Comparison of ENCODE assay signal across 5 cellular contexts in genomic region chr3:121782784-121783183, GRCh38. TPM values are rescaled to one million over a fixed set of nuclear protein-coding genes. Genes with fewer than 3 reads are reported as not detected.
DNase-seq lines count a peak whose midpoint lies in the region; ATAC-seq, FAIRE-seq and TF ChIP-seq lines count a peak whose summit lies in the region.
"Not testable (repeated sequence)": the region's sequence is repeated elsewhere in the genome, so short reads cannot be mapped to it uniquely, and the experiment has no call there.

No MANE protein-coding gene starts in this region.

- intact Hi-C loops in Right ventricle myocardium inferior (cut with DNase I); heart left ventricle (cut with DNase I); left ventricle myocardium inferior (cut with micrococcal nuclease); kidney (cut with DNase I): not testable (repeated sequence)

- H3K27me3 Mint-ChIP-seq in activated T-cell treated with anti-CD3 and anti-CD28 coated beads, Interleukin-2, amount 50 U/mL, for 72 hours (ENCODE audit: low read depth) = not testable (repeated sequence)

- FAIRE-seq in kidney (lab: Jason Lieb, UNC) = not testable (repeated sequence)

- ATAC-seq in activated T-cell treated with anti-CD3 and anti-CD28 coated beads, Interleukin-2, amount 50 U/mL, for 72 hours (replicated peaks in 1 of 2); Right ventricle myocardium inferior: not testable (repeated sequence)
- peak in 3 of 4 donors; percentile 69 to 76 (median 71) for ATAC-seq in heart left ventricle

- not testable (repeated sequence) for TF ChIP-seq CTCF in heart left ventricle (IDR thresholded peaks at IDR 0.05); left ventricle myocardium inferior (IDR thresholded peaks at IDR 0.05; ENCODE audit: borderline replicate concordance); kidney (IDR thresholded peaks at IDR 0.05; ENCODE audit: borderline replicate concordance, extremely low read depth, insufficient read depth)

- H3K27me3 ChIP-seq in heart left ventricle; left ventricle myocardium inferior (ENCODE audit: low read depth): not testable (repeated sequence)

- DNase-seq in activated T-cell treated with anti-CD3 and anti-CD28 coated beads, Interleukin-2, amount 50 U/mL, for 72 hours; heart left ventricle; left ventricle myocardium inferior: not testable (repeated sequence)
- peak; percentile 48 for DNase-seq in Right ventricle myocardium inferior (ENCODE audit: missing footprints)
- DNase-seq in kidney = peak; percentile 27

- H3K9me3 ChIP-seq in heart left ventricle; left ventricle myocardium inferior (replicated peaks); kidney (ENCODE audit: control insufficient read depth in 1 of 2, low read length in 2 of 2): not testable (repeated sequence)

- peaks cover 14 to 59% of the 10 kb centered on the region in 2 donors for H3K36me3 Mint-ChIP-seq in activated T-cell treated with anti-CD3 and anti-CD28 coated beads, Interleukin-2, amount 50 U/mL, for 72 hours (ENCODE audit: insufficient read depth in 2 of 2)

- H3K4me1 Mint-ChIP-seq in activated T-cell treated with anti-CD3 and anti-CD28 coated beads, Interleukin-2, amount 50 U/mL, for 72 hours (ENCODE audit: low read depth) = not testable (repeated sequence)

- H3K4me1 ChIP-seq in heart left ventricle; kidney (ENCODE audit: control insufficient read depth in 1 of 2, insufficient read depth in 1 of 2, low read depth in 1 of 2, low read length in 2 of 2): not testable (repeated sequence)
- H3K4me1 ChIP-seq in left ventricle myocardium inferior = peaks cover 12% of the 10 kb centered on the region

- H3K27ac Mint-ChIP-seq in activated T-cell treated with anti-CD3 and anti-CD28 coated beads, Interleukin-2, amount 50 U/mL, for 72 hours = peak overlapping the region; percentile 46

- H3K4me3 Mint-ChIP-seq in activated T-cell treated with anti-CD3 and anti-CD28 coated beads, Interleukin-2, amount 50 U/mL, for 72 hours = not testable (repeated sequence)

- TF ChIP-seq POLR2A in heart left ventricle (IDR thresholded peaks at IDR 0.05) = not testable (repeated sequence)

- H3K27ac ChIP-seq in heart left ventricle; kidney (ENCODE audit: low read depth in 2 of 2, low read length in 2 of 2): not testable (repeated sequence)
- peak overlapping the region; percentile 3 for H3K27ac ChIP-seq in left ventricle myocardium inferior (replicated peaks)

- not testable (repeated sequence) for H3K9me3 Mint-ChIP-seq in activated T-cell treated with anti-CD3 and anti-CD28 coated beads, Interleukin-2, amount 50 U/mL, for 72 hours

- H3K4me3 ChIP-seq in heart left ventricle; left ventricle myocardium inferior; kidney (ENCODE audit: low read length in 2 of 2): not testable (repeated sequence)

- 53 to 64% (median 58%) methylated on average over 8 of the region's 8 CpGs for WGBS in heart left ventricle, 4 donors

- not testable (repeated sequence) for H3K9ac ChIP-seq in kidney (ENCODE audit: low read length in 2 of 2)

- H3K36me3 ChIP-seq in heart left ventricle = peaks cover 0 to 94% (median 61%) of the 10 kb centered on the region in 9 donors
- peaks cover 50% of the 10 kb centered on the region for H3K36me3 ChIP-seq in left ventricle myocardium inferior
- peaks cover 12 to 17% of the 10 kb centered on the region in 2 donors for H3K36me3 ChIP-seq in kidney (ENCODE audit: control insufficient read depth in 1 of 2, insufficient read depth in 2 of 2, low read length in 2 of 2)

RNA-seq across cellular contexts. Expression of gene GOLGB1, which starts 33.2 kb away (rescaled TPM):
- total RNA-seq in activated T-cell treated with anti-CD3 and anti-CD28 coated beads, Interleukin-2, amount 50 U/mL, for 72 hours = 10 to 100 TPM; 26.5 to 33.1 TPM
- total RNA-seq in Right ventricle myocardium inferior (47.5 TPM), heart left ventricle (10 to 100 TPM; 28.5 to 90.9 (median 44.9) TPM), left ventricle myocardium inferior (56.1 TPM), kidney (79.7 TPM)
- polyA plus RNA-seq in heart left ventricle (10 to 100 TPM; 14.4 to 21.4 TPM), kidney (ENCODE audit: insufficient read depth, low read depth, low replicate concordance) (26.8 TPM)

RNA-seq across cellular contexts. Expression of gene IQCB1, which starts 52.1 kb away (rescaled TPM):
- 10 to 100 TPM; 42.2 to 58.6 TPM for total RNA-seq in activated T-cell treated with anti-CD3 and anti-CD28 coated beads, Interleukin-2, amount 50 U/mL, for 72 hours
- total RNA-seq in Right ventricle myocardium inferior (6.3 TPM), heart left ventricle (10 to 100 TPM in 1 of 9 donors, 1 to 10 TPM in 8; 5.3 to 10.3 (median 6.6) TPM), left ventricle myocardium inferior (5.7 TPM), kidney (16.9 TPM)
- polyA plus RNA-seq in heart left ventricle (1 to 10 TPM; 5.1 to 6.3 TPM), kidney (ENCODE audit: insufficient read depth, low read depth, low replicate concordance) (12.9 TPM)

RNA-seq across cellular contexts. Expression of gene EAF2, which starts 52.2 kb away (rescaled TPM):
- total RNA-seq in activated T-cell treated with anti-CD3 and anti-CD28 coated beads, Interleukin-2, amount 50 U/mL, for 72 hours = 10 to 100 TPM; 14.2 to 17.9 TPM
- total RNA-seq in Right ventricle myocardium inferior (3.3 TPM), heart left ventricle (1 to 10 TPM in 8 of 9 donors, under 1 TPM in 1; 0.95 to 6.3 (median 3.7) TPM), left ventricle myocardium inferior (4.1 TPM), kidney (13.9 TPM)
- polyA plus RNA-seq in heart left ventricle (1 to 10 TPM; 3.2 to 7.4 TPM), kidney (ENCODE audit: insufficient read depth, low read depth, low replicate concordance) (43.6 TPM)
